26 cellular contexts compared by ENCODE assay signal in genomic region chr2:21234721-21235120, GRCh38.
"Had no signal": no experiment of that assay in that cellular context is flagged by ENCODE, and none has a peak within 500 bp of the region (broad histone marks: within the 10 kb centered on the region; RNA-seq: fewer than 3 reads in every experiment).

No MANE protein-coding gene starts in this region.

- H3K4me1 ChIP-seq: Peyer's patch had no signal

- H3K4me3 ChIP-seq: ascending aorta, body of pancreas, Peyer's patch had no signal

- DNase-seq: activated B cell treated with CpG ODN at 0.5 μM for 24 hours; activated CD4-positive, alpha-beta T cell treated with anti-CD3 and anti-CD28 coated beads for 1 hour; activated CD4-positive, alpha-beta T cell treated with anti-CD3 and anti-CD28 coated beads, Interleukin-2, amount 10 ng/mL, durations not matched to agents 24 days and 14 days; activated CD4-positive, alpha-beta T cell treated with anti-CD3 and anti-CD28 coated beads, Interleukin-2, amount 50 U/mL, for 48 hours; activated CD8-positive, alpha-beta memory T cell treated with anti-CD3 and anti-CD28 coated beads, Interleukin-2, amount 10 ng/mL, durations not matched to agents 7 days and 5 days; activated effector memory CD4-positive, alpha-beta T cell treated with anti-CD3 and anti-CD28 coated beads, Interleukin-2, amount 50 U/mL, for 16 hours; activated naive CD4-positive, alpha-beta T cell treated with Interleukin-2 at 50 U/mL for 16 hours; activated naive CD8-positive, alpha-beta T cell treated with anti-CD3 and anti-CD28 coated beads, Interleukin-2, amount 50 U/mL, for 24 hours; activated T-cell treated with anti-CD3 and anti-CD28 coated beads, Interleukin-2, amount 50 U/mL, for 24 hours; amniotic stem cell; central memory CD4-positive, alpha-beta T cell; Kasumi-1; NCI-H1048; NCI-H1417; NCI-H1930; NCI-H2171 treated with DMSO at 0.1 percent for 48 hours; NCI-H226; NCI-H510A treated with DMSO at 0.1 percent for 48 hours; NCI-H69; Peyer's patch; Right ventricle myocardium superior had no signal

- H3K27ac ChIP-seq: body of pancreas, Peyer's patch, RWPE1 had no signal

- ATAC-seq: activated CD8-positive, alpha-beta memory T cell treated with anti-CD3 and anti-CD28 coated beads, Interleukin-2, amount 10 ng/mL, durations not matched to agents 7 days and 5 days; activated naive CD4-positive, alpha-beta T cell treated with anti-CD3 and anti-CD28 coated beads, Interleukin-2, amount 50 U/mL, for 72 hours; activated naive CD8-positive, alpha-beta T cell treated with anti-CD3 and anti-CD28 coated beads, Interleukin-2, amount 50 U/mL, for 24 hours; body of pancreas had no signal

- H3K36me3 ChIP-seq: ascending aorta, Peyer's patch had no signal

- H3K27me3 ChIP-seq: ascending aorta, body of pancreas, Peyer's patch had no signal

- H3K9me3 ChIP-seq: ascending aorta, body of pancreas, Peyer's patch had no signal

- FAIRE-seq: bronchial epithelial cell had no signal
